26 cellular contexts compared by ENCODE assay signal in the genomic region with DNA sequence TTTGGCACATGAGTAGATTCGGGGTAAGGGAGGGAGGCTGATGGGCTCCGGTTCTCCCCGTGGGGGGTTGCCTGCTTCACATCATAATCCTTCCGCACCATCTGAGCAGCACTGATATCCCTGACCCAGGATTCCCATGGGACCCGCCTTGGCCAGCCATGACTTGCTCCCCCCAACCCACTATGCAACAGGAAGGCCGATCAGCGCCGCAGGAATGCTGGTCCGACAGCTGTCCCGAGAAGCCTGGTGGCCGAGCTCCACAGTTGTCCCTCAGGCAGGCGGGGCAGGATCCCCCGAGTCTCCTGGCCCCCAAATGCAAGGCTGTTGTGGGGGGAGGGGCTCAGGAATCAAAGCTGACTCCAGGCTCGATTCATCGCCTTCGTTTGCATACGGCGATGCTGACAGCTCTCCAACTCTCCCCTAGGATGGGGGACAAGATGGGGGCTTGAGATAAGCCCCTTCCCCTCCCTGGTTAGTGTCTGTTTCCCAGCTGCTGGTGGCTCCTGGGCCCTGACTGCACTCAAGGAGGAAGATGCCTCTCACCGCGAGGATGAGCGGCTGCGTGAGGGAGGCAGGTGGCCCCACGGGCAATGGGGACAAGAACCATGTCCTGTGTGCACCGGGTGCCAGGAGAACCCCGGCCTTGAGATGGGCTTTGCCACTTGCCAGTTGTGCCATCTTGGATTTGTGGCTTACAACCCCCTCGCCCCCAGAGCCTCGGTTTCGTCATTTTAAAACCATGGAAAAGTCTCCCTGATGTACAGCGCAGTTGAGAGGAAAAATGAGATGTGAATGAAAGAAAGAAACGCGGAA. TPM values are rescaled to one million over a fixed set of nuclear protein-coding genes. Genes with fewer than 3 reads are reported as not detected.
DNase-seq lines count a peak whose midpoint lies in the region; ATAC-seq and TF ChIP-seq lines count a peak whose summit lies in the region.
"Had no signal": no experiment of that assay in that cellular context is flagged by ENCODE, and none has a peak within 500 bp of the region (broad histone marks: within the 10 kb centered on the region; RNA-seq: fewer than 3 reads in every experiment).

No MANE protein-coding gene starts in this region.

- H3K36me3 ChIP-seq in A673 (ENCODE audit: insufficient read depth, low read length, poor library complexity, severe bottlenecking) (no peaks in the 10 kb centered on the region), hepatocyte (replicated peaks; ENCODE audit: insufficient read depth, low read depth) (no peaks in the 10 kb centered on the region)
- H3K36me3 ChIP-seq: gastrocnemius medialis, prostate gland had no signal

- H3K79me1 ChIP-seq in H9 (ENCODE audit: insufficient read depth, low read depth, low read length, poor library complexity, severe bottlenecking): no peaks in the 10 kb centered on the region

- in situ Hi-C loops in astrocyte of the cerebellum (cut with HindIII; ENCODE audit: low sequenced_read_pairs): no loop called here

- H3K9me2 ChIP-seq in hepatocyte (replicated peaks; ENCODE audit: insufficient read depth): no peaks in the 10 kb centered on the region

- peaks cover 0 to 8% (median 0%) of the 10 kb centered on the region in 3 experiments; a peak in 3 of 7 replicates for H3K36me3 Mint-ChIP-seq in H9 (ENCODE audit: insufficient read depth in 1 of 3, low read depth in 3 of 3)
- H3K36me3 Mint-ChIP-seq in activated T-helper 2 cell treated with anti-CD3 and anti-CD28 coated beads, Interferon-gamma antibody, Interleukin-2, Interleukin-4, amounts not matched to agents 10 μg/mL and 5 μg/mL and 100 μg/mL, durations not matched to agents 14 hours and 24 hours and 36 hours (ENCODE audit: low read depth): no peaks in the 10 kb centered on the region
- H3K36me3 Mint-ChIP-seq: activated naive CD4-positive, alpha-beta T cell treated with anti-CD3 and anti-CD28 coated beads, Interleukin-2, amount 50 U/mL, for 24 hours; natural killer cell had no signal

- no peaks in the 10 kb centered on the region; the same call in 1 of the 2 replicates for H3K79me2 ChIP-seq in H9 (ENCODE audit: insufficient read depth, low read length)
- H3K79me2 ChIP-seq in hepatocyte: no peaks in the 10 kb centered on the region

- TF ChIP-seq CTCF in A673 (conservative IDR thresholded peaks at IDR 0.05; ENCODE audit: low read depth, low read length) (no peak), H9 (conservative IDR thresholded peaks at IDR 0.05) (no peak), astrocyte of the cerebellum (IDR thresholded peaks at IDR 0.05; ENCODE audit: low read depth, low read length, missing control alignments) (no peak), hepatocyte (IDR thresholded peaks at IDR 0.05; ENCODE audit: poor library complexity) (no peak)

- H3K27me3 ChIP-seq in A673 (replicated peaks; ENCODE audit: insufficient read depth, low read depth, low read length, poor library complexity) (no peaks in the 10 kb centered on the region), H9 (ENCODE audit: insufficient read depth, low read length) (no peaks in the 10 kb centered on the region), hepatocyte (no peaks in the 10 kb centered on the region)

- H3K4me3 Mint-ChIP-seq in H9: no peak overlapping the region
- H3K4me3 Mint-ChIP-seq in activated T-helper 2 cell treated with anti-CD3 and anti-CD28 coated beads, Interferon-gamma antibody, Interleukin-2, Interleukin-4, amounts not matched to agents 10 μg/mL and 5 μg/mL and 100 μg/mL, durations not matched to agents 14 hours and 24 hours and 36 hours (ENCODE audit: low read depth): no peak overlapping the region
- H3K4me3 Mint-ChIP-seq: activated B cell treated with CpG ODN at 0.5 μM for 24 hours; activated CD8-positive, alpha-beta T cell treated with anti-CD3 and anti-CD28 coated beads, Interleukin-2, amount 10 ng/mL, durations not matched to agents 7 days and 5 days; activated naive CD4-positive, alpha-beta T cell treated with anti-CD3 and anti-CD28 coated beads, Interleukin-2, amount 50 U/mL, for 24 hours; activated T-cell treated with anti-CD3 and anti-CD28 coated beads, Interleukin-2, amount 50 U/mL, for 24 hours; CD4-positive, alpha-beta T cell; natural killer cell had no signal

- no CpG with 5 or more reads among the region's 31 CpGs for WGBS in H9 (ENCODE audit: extremely low coverage, insufficient read length, low lambda C conversion rate)
- WGBS in hepatocyte (ENCODE audit: low lambda C conversion rate, missing lambda C conversion rate): 72% methylated on average over 29 of the region's 31 CpGs

- no peaks in the 10 kb centered on the region for H3K9me3 Mint-ChIP-seq in H9
- H3K9me3 Mint-ChIP-seq in activated T-helper 2 cell treated with anti-CD3 and anti-CD28 coated beads, Interferon-gamma antibody, Interleukin-2, Interleukin-4, amounts not matched to agents 10 μg/mL and 5 μg/mL and 100 μg/mL, durations not matched to agents 14 hours and 24 hours and 36 hours: no peaks in the 10 kb centered on the region
- H3K9me3 Mint-ChIP-seq: activated B cell treated with CpG ODN at 0.5 μM for 24 hours; activated naive CD4-positive, alpha-beta T cell treated with anti-CD3 and anti-CD28 coated beads, Interleukin-2, amount 50 U/mL, for 24 hours; activated T-cell treated with anti-CD3 and anti-CD28 coated beads, Interleukin-2, amount 50 U/mL, for 24 hours; CD4-positive, alpha-beta T cell; natural killer cell had no signal

- H3K27ac ChIP-seq in A673 (ENCODE audit: low read depth, low read length, poor library complexity, severe bottlenecking) (peak overlapping the region; percentile 37), H9 (ENCODE audit: insufficient read length, low read depth, low read length) (no peak overlapping the region), hepatocyte (no peak overlapping the region)
- H3K27ac ChIP-seq: gastrocnemius medialis, prostate gland had no signal

- H3K9me3 ChIP-seq in A673 (ENCODE audit: low read depth, low read length, poor library complexity, severe bottlenecking) (no peaks in the 10 kb centered on the region), H9 (ENCODE audit: control insufficient read depth, low read depth, low read length) (no peaks in the 10 kb centered on the region), hepatocyte (ENCODE audit: low read depth) (no peaks in the 10 kb centered on the region)
- H3K9me3 ChIP-seq: gastrocnemius medialis, prostate gland had no signal

- no peak overlapping the region for H2AFZ ChIP-seq in H9 (ENCODE audit: low read length)
- no peak overlapping the region for H2AFZ ChIP-seq in hepatocyte

- ATAC-seq in HG03139 (IDR thresholded peaks at IDR 0.05; ENCODE audit: unreplicated experiment): no peak
- ATAC-seq: activated CD8-positive, alpha-beta T cell treated with anti-CD3 and anti-CD28 coated beads, Interleukin-2, amount 10 ng/mL, durations not matched to agents 7 days and 5 days; gastrocnemius medialis; natural killer cell had no signal

- H3K27me3 Mint-ChIP-seq in H9 (ENCODE audit: low read depth): no peaks in the 10 kb centered on the region
- H3K27me3 Mint-ChIP-seq in activated T-helper 2 cell treated with anti-CD3 and anti-CD28 coated beads, Interferon-gamma antibody, Interleukin-2, Interleukin-4, amounts not matched to agents 10 μg/mL and 5 μg/mL and 100 μg/mL, durations not matched to agents 14 hours and 24 hours and 36 hours (ENCODE audit: low read depth): peaks cover 10% of the 10 kb centered on the region
- H3K27me3 Mint-ChIP-seq: activated naive CD4-positive, alpha-beta T cell treated with anti-CD3 and anti-CD28 coated beads, Interleukin-2, amount 50 U/mL, for 24 hours had no signal

- H4K5ac ChIP-seq in H9 (ENCODE audit: insufficient read length, low read depth, low read length): no peak overlapping the region

- H3K14ac ChIP-seq in H9 (ENCODE audit: insufficient read depth, low read length): no peak overlapping the region

- no peak overlapping the region for H2AK5ac ChIP-seq in H9 (ENCODE audit: insufficient read length, low read length)

- no peak overlapping the region for H2BK15ac ChIP-seq in H9 (ENCODE audit: low read depth, low read length)

- H3K27ac Mint-ChIP-seq in H9: peak overlapping the region in 1 of 3 experiments; percentile 76; a peak in 1 of 7 replicates
- H3K27ac Mint-ChIP-seq in activated T-helper 2 cell treated with anti-CD3 and anti-CD28 coated beads, Interferon-gamma antibody, Interleukin-2, Interleukin-4, amounts not matched to agents 10 μg/mL and 5 μg/mL and 100 μg/mL, durations not matched to agents 14 hours and 24 hours and 36 hours: no peak overlapping the region
- H3K27ac Mint-ChIP-seq: activated B cell treated with CpG ODN at 0.5 μM for 24 hours; activated CD8-positive, alpha-beta T cell treated with anti-CD3 and anti-CD28 coated beads, Interleukin-2, amount 10 ng/mL, durations not matched to agents 7 days and 5 days; activated naive CD4-positive, alpha-beta T cell treated with anti-CD3 and anti-CD28 coated beads, Interleukin-2, amount 50 U/mL, for 24 hours; activated T-cell treated with anti-CD3 and anti-CD28 coated beads, Interleukin-2, amount 50 U/mL, for 24 hours; CD4-positive, alpha-beta T cell; natural killer cell had no signal

- CTCF ChIA-PET in A673 (lab: Charles Lee): interaction anchor here (0.8 kb wide), 1 partner anchor 36 kb away, joined by 3 read pairs; no protein-coding TSS in a partner anchor

- H3K4me3 ChIP-seq in A673 (ENCODE audit: low read depth, low read length, poor library complexity, severe bottlenecking) (peak overlapping the region; percentile 37), astrocyte of the cerebellum (ENCODE audit: low read depth, low read length) (peak overlapping the region; percentile 4), hepatocyte (no peak overlapping the region)
- H3K4me3 ChIP-seq: prostate gland had no signal

- H2BK120ac ChIP-seq in H9 (ENCODE audit: low read depth, low read length, poor library complexity, severe bottlenecking): no peak overlapping the region

- intact Hi-C loops in A673 (cut with micrococcal nuclease; ENCODE audit: unreplicated experiment): no loop called here
- intact Hi-C loops in activated T-helper 2 cell treated with anti-CD3 and anti-CD28 coated beads, Interferon-gamma antibody, Interleukin-2, Interleukin-4, amounts not matched to agents 10 μg/mL and 5 μg/mL and 100 μg/mL, durations not matched to agents 14 hours and 24 hours and 36 hours (cut with micrococcal nuclease): no loop called here

- no peak overlapping the region for H3K4me2 ChIP-seq in H9 (ENCODE audit: insufficient read depth, insufficient read length, low read length)
- no peak overlapping the region for H3K4me2 ChIP-seq in hepatocyte

- H4K91ac ChIP-seq in H9 (ENCODE audit: insufficient read length, low read depth, low read length): no peak overlapping the region

- H3K56ac ChIP-seq in H9 (ENCODE audit: insufficient read length, low read depth, low read length): no peak overlapping the region

- H3K9ac ChIP-seq in H9 (ENCODE audit: extremely low read depth, insufficient read length, low read length): no peak overlapping the region

- no peak overlapping the region for H3K23ac ChIP-seq in H9 (ENCODE audit: insufficient read length, low read depth, low read length)

- H3K4me1 ChIP-seq in A673 (ENCODE audit: insufficient read depth, low read length, poor library complexity, severe bottlenecking): peaks cover 53% of the 10 kb centered on the region
- peaks cover 10% of the 10 kb centered on the region for H3K4me1 ChIP-seq in H9 (ENCODE audit: insufficient read depth, low read length)
- H3K4me1 ChIP-seq in hepatocyte (ENCODE audit: insufficient read depth): no peaks in the 10 kb centered on the region
- H3K4me1 ChIP-seq: prostate gland had no signal

- BruUV-seq in A673 (replicated peaks; lab: Mats Ljungman, UMichigan): no TSS peak

- H4K8ac ChIP-seq in H9 (replicated peaks; ENCODE audit: insufficient read length, low read depth, low read length): no peak overlapping the region

- H3K18ac ChIP-seq in H9 (ENCODE audit: insufficient read length, low read depth, low read length): no peak overlapping the region

- H2BK12ac ChIP-seq in H9 (ENCODE audit: insufficient read length, low read depth, low read length): no peak overlapping the region

- no peak overlapping the region for H2BK5ac ChIP-seq in H9 (ENCODE audit: insufficient read length, low read length)

- POLR2A ChIA-PET in A673 (lab: Charles Lee; ENCODE audit: low non-redundant PET): interaction anchor here (0.7 kb wide), 1 partner anchor 101 kb away, joined by 3 read pairs; no protein-coding TSS in a partner anchor

- peaks cover 5% of the 10 kb centered on the region for H3K23me2 ChIP-seq in H9 (ENCODE audit: insufficient read length, low read depth, low read length, poor library complexity, severe bottlenecking)

- peaks cover 50 to 51% of the 10 kb centered on the region in 2 experiments for H3K4me1 Mint-ChIP-seq in H9
- H3K4me1 Mint-ChIP-seq in activated T-helper 2 cell treated with anti-CD3 and anti-CD28 coated beads, Interferon-gamma antibody, Interleukin-2, Interleukin-4, amounts not matched to agents 10 μg/mL and 5 μg/mL and 100 μg/mL, durations not matched to agents 14 hours and 24 hours and 36 hours (ENCODE audit: low read depth): no peaks in the 10 kb centered on the region
- H3K4me1 Mint-ChIP-seq: activated B cell treated with CpG ODN at 0.5 μM for 24 hours; activated naive CD4-positive, alpha-beta T cell treated with anti-CD3 and anti-CD28 coated beads, Interleukin-2, amount 50 U/mL, for 24 hours had no signal

- H3K4ac ChIP-seq in H9 (ENCODE audit: low read depth, low read length): no peak overlapping the region

- H4K20me1 ChIP-seq in H9 (ENCODE audit: control insufficient read depth, insufficient read depth, insufficient read length) (peaks cover 8% of the 10 kb centered on the region), hepatocyte (ENCODE audit: insufficient read depth, poor library complexity, severe bottlenecking) (no peaks in the 10 kb centered on the region)

- H3T11ph ChIP-seq in H9 (ENCODE audit: low read length): no peak overlapping the region

- no peak overlapping the region for H2BK20ac ChIP-seq in H9 (ENCODE audit: low read depth, low read length, poor library complexity, severe bottlenecking)

- DNase-seq in A673 (ENCODE audit: low spot score) (peak; percentile 86), H9 (peak; percentile 29), astrocyte of the cerebellum (ENCODE audit: low read depth) (no peak), myocyte (ENCODE audit: low read depth) (peak; percentile 97), hepatocyte (ENCODE audit: low spot score) (no peak), COLO829 (ENCODE audit: low spot score) (no peak)
- no peak for DNase-seq in activated T-helper 2 cell treated with anti-CD3 and anti-CD28 coated beads, Interferon-gamma antibody, Interleukin-2, Interleukin-4, amounts not matched to agents 10 μg/mL and 5 μg/mL and 100 μg/mL, durations not matched to agents 14 hours and 24 hours and 36 hours (ENCODE audit: low spot score)
- DNase-seq: ACHN; activated B cell treated with CpG ODN at 0.5 μM for 24 hours; activated CD8-positive, alpha-beta T cell treated with anti-CD3 and anti-CD28 coated beads, Interleukin-2, amount 10 ng/mL, durations not matched to agents 7 days and 5 days; activated T-cell treated with anti-CD3 and anti-CD28 coated beads, Interleukin-2, amount 50 U/mL, for 24 hours; CD4-positive, alpha-beta T cell; dermis blood vessel endothelial cell; DND-41; gastrocnemius medialis; left cardiac atrium; mesenchymal stem cell; natural killer cell; NCI-H2081; NCI-H69; OCI-M1; SHP77 treated with DMSO at 0.1 percent for 48 hours; T-helper 2 cell had no signal

RNA-seq across cellular contexts. Expression of a gene that starts 9.4 kb away (rescaled TPM):
- total RNA-seq in A673 (2021) (5.5 and 6.7 TPM in 2 replicates), H9 (2021) (20.1 and 20.5 TPM in 2 replicates), myocyte (0.53 and 1.7 TPM in 2 replicates), hepatocyte (0.16 and 0.60 TPM in 2 replicates)
- polyA plus RNA-seq in myocyte (2012): 0.04 TPM
- 0.28 TPM in 1 of 2 replicates, not detected in the other for polyA plus RNA-seq in hepatocyte
- total RNA-seq in activated T-helper 2 cell treated with anti-CD3 and anti-CD28 coated beads, Interferon-gamma antibody, Interleukin-2, Interleukin-4, amounts not matched to agents 10 μg/mL and 5 μg/mL and 100 μg/mL, durations not matched to agents 14 hours and 24 hours and 36 hours: 0.07 TPM in 2 replicates
- total RNA-seq: gastrocnemius medialis had no signal

RNA-seq across cellular contexts. Expression of a gene that starts 19.9 kb away (rescaled TPM):
- 134 and 155 TPM in 2 replicates for total RNA-seq in A673 (2021)
- 283 and 289 TPM in 2 replicates for total RNA-seq in H9 (2021)
- 52.8 and 53.3 TPM in 2 replicates for total RNA-seq in myocyte
- polyA plus RNA-seq in myocyte (2012): 39.6 TPM
- 40.6 and 46.8 TPM in 2 replicates for total RNA-seq in hepatocyte
- 63.2 and 72.7 TPM in 2 replicates for polyA plus RNA-seq in hepatocyte
- 77.1 and 78.0 TPM in 2 replicates for total RNA-seq in activated T-helper 2 cell treated with anti-CD3 and anti-CD28 coated beads, Interferon-gamma antibody, Interleukin-2, Interleukin-4, amounts not matched to agents 10 μg/mL and 5 μg/mL and 100 μg/mL, durations not matched to agents 14 hours and 24 hours and 36 hours

RNA-seq across cellular contexts. Expression of a gene that starts 35.1 kb away (rescaled TPM):
- total RNA-seq in A673 (2021) (23.6 and 33.5 TPM in 2 replicates), H9 (2021) (58.8 and 60.9 TPM in 2 replicates), myocyte (34.1 and 44.5 TPM in 2 replicates), hepatocyte (30.5 and 34.2 TPM in 2 replicates)
- polyA plus RNA-seq in myocyte (2012): 62.5 TPM
- polyA plus RNA-seq in hepatocyte: 71.9 and 77.5 TPM in 2 replicates
- total RNA-seq in activated T-helper 2 cell treated with anti-CD3 and anti-CD28 coated beads, Interferon-gamma antibody, Interleukin-2, Interleukin-4, amounts not matched to agents 10 μg/mL and 5 μg/mL and 100 μg/mL, durations not matched to agents 14 hours and 24 hours and 36 hours: 8.6 and 9.7 TPM in 2 replicates

RNA-seq across cellular contexts. Expression of a gene that starts 36.9 kb away (rescaled TPM):
- total RNA-seq in A673 (2021) (2.6 and 4.5 TPM in 2 replicates), H9 (2021) (0.94 and 1.1 TPM in 2 replicates), myocyte (3.0 and 4.3 TPM in 2 replicates), hepatocyte (19.4 and 21.5 TPM in 2 replicates)
- 2.3 TPM for polyA plus RNA-seq in myocyte (2012)
- polyA plus RNA-seq in hepatocyte: 28.9 and 30.0 TPM in 2 replicates
- total RNA-seq in activated T-helper 2 cell treated with anti-CD3 and anti-CD28 coated beads, Interferon-gamma antibody, Interleukin-2, Interleukin-4, amounts not matched to agents 10 μg/mL and 5 μg/mL and 100 μg/mL, durations not matched to agents 14 hours and 24 hours and 36 hours: 13.5 and 13.8 TPM in 2 replicates

RNA-seq across cellular contexts. Expression of a gene that starts 46.2 kb away (rescaled TPM):
- total RNA-seq in A673 (2021): 19.3 and 28.2 TPM in 2 replicates
- total RNA-seq in H9 (2021): 21.4 and 24.5 TPM in 2 replicates
- 5.0 and 6.8 TPM in 2 replicates for total RNA-seq in myocyte
- 12.5 TPM for polyA plus RNA-seq in myocyte (2012)
- 15.9 and 24.8 TPM in 2 replicates for total RNA-seq in hepatocyte
- polyA plus RNA-seq in hepatocyte: 37.9 and 41.2 TPM in 2 replicates
- 18.2 and 19.8 TPM in 2 replicates for total RNA-seq in activated T-helper 2 cell treated with anti-CD3 and anti-CD28 coated beads, Interferon-gamma antibody, Interleukin-2, Interleukin-4, amounts not matched to agents 10 μg/mL and 5 μg/mL and 100 μg/mL, durations not matched to agents 14 hours and 24 hours and 36 hours

Comparison
In these comparisons a context has a peak if more than half of its experiments do, and no peak if none do; other contexts are left out.
1. DNase-seq: peak in A673 (single experiment), H9 (single experiment) and myocyte (single experiment); none in astrocyte of the cerebellum (single experiment), hepatocyte (single experiment), activated T-helper 2 cell treated with anti-CD3 and anti-CD28 coated beads, Interferon-gamma antibody, Interleukin-2, Interleukin-4, amounts not matched to agents 10 μg/mL and 5 μg/mL and 100 μg/mL, durations not matched to agents 14 hours and 24 hours and 36 hours (single experiment) and COLO829 (single experiment).